In the genomic region with DNA sequence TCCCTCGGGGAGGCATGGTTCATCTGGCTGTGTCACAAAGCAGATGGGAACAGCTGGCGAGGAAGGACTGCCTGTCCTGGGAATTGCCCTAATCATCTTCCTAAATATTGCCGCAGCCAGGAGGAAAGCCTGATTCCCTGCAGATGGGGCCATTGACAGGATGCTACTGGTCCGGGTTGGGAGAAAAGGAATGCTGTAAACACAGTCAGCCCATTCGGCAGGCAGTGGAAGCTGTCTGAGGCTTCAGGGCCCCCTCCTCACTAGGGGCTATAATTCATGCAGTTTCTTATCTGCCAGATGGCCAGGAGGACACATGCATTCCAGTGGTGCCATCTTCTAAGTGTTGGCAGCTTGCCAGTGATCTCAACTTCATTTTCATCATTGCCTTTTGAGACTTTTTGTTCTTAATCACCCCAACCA, we compare ENCODE assay signal across 28 cellular contexts.
DNase-seq lines count a peak whose midpoint lies in the region; ATAC-seq and TF ChIP-seq lines count a peak whose summit lies in the region.
"Had no signal": no experiment of that assay in that cellular context is flagged by ENCODE, and none has a peak within 500 bp of the region (broad histone marks: within the 10 kb centered on the region; RNA-seq: fewer than 3 reads in every experiment).

No MANE protein-coding gene starts in this region.

- H3K9me3 ChIP-seq in A673 (ENCODE audit: low read depth, low read length, poor library complexity, severe bottlenecking): no peaks in the 10 kb centered on the region
- H3K9me3 ChIP-seq: mucosa of descending colon, pancreas had no signal

- POLR2A ChIA-PET in A673 (lab: Charles Lee; ENCODE audit: low non-redundant PET): no interaction called here
- POLR2A ChIA-PET in activated CD4-positive, alpha-beta T cell treated with anti-CD3 and anti-CD28 coated beads for 36 hours (lab: Charles Lee): no interaction called here

- peaks cover 10% of the 10 kb centered on the region for H3K4me1 ChIP-seq in A673 (ENCODE audit: insufficient read depth, low read length, poor library complexity, severe bottlenecking)
- H3K4me1 ChIP-seq: pancreas had no signal

- no peaks in the 10 kb centered on the region for H3K36me3 Mint-ChIP-seq in activated CD4-positive, alpha-beta T cell treated with anti-CD3 and anti-CD28 coated beads for 36 hours (ENCODE audit: low read depth)
- H3K36me3 Mint-ChIP-seq: CD8-positive, alpha-beta memory T cell; natural killer cell treated with Interleukin-12 subunit alpha and Interleukin-12 subunit beta and Interleukin-15 and Interleukin-18, amount 100 ng/mL, for 72 hours had no signal

- H3K27me3 Mint-ChIP-seq in activated CD4-positive, alpha-beta T cell treated with anti-CD3 and anti-CD28 coated beads for 36 hours: peaks cover 2% of the 10 kb centered on the region

- no peak for TF ChIP-seq CTCF in A673 (conservative IDR thresholded peaks at IDR 0.05; ENCODE audit: low read depth, low read length)

- BruUV-seq in A673 (replicated peaks; lab: Mats Ljungman, UMichigan): no TSS peak

- no peak overlapping the region for H3K4me3 Mint-ChIP-seq in activated CD4-positive, alpha-beta T cell treated with anti-CD3 and anti-CD28 coated beads for 36 hours
- H3K4me3 Mint-ChIP-seq: activated CD4-positive, alpha-beta T cell treated with anti-CD3 and anti-CD28 coated beads, Interleukin-2, amount 10 ng/mL, durations not matched to agents 7 days and 5 days; activated naive CD8-positive, alpha-beta T cell treated with anti-CD3 and anti-CD28 coated beads, Interleukin-2, amount 50 U/mL, for 24 hours; activated T-cell treated with anti-CD3 and anti-CD28 coated beads, Interleukin-2, amount 50 U/mL, for 4 hours; B cell; CD8-positive, alpha-beta memory T cell; central memory CD8-positive, alpha-beta T cell; natural killer cell treated with Interleukin-12 subunit alpha and Interleukin-12 subunit beta and Interleukin-15 and Interleukin-18, amount 100 ng/mL, for 72 hours; T-helper 2 cell treated with Interferon-gamma antibody and Interleukin-4, amounts not matched to agents 5 μg/mL and 100 μg/mL, for 36 hours had no signal

- H3K9me3 Mint-ChIP-seq in activated CD4-positive, alpha-beta T cell treated with anti-CD3 and anti-CD28 coated beads for 36 hours (ENCODE audit: low read depth): no peaks in the 10 kb centered on the region
- H3K9me3 Mint-ChIP-seq: activated CD4-positive, alpha-beta T cell treated with anti-CD3 and anti-CD28 coated beads, Interleukin-2, amount 10 ng/mL, durations not matched to agents 7 days and 5 days; activated naive CD8-positive, alpha-beta T cell treated with anti-CD3 and anti-CD28 coated beads, Interleukin-2, amount 50 U/mL, for 24 hours; activated T-cell treated with anti-CD3 and anti-CD28 coated beads, Interleukin-2, amount 50 U/mL, for 4 hours; CD8-positive, alpha-beta memory T cell; central memory CD8-positive, alpha-beta T cell; H9; natural killer cell treated with Interleukin-12 subunit alpha and Interleukin-12 subunit beta and Interleukin-15 and Interleukin-18, amount 100 ng/mL, for 72 hours; T-helper 2 cell treated with Interferon-gamma antibody and Interleukin-4, amounts not matched to agents 5 μg/mL and 100 μg/mL, for 36 hours had no signal

- peak; percentile 27 for DNase-seq in A673 (ENCODE audit: low spot score)
- peak; percentile 83 for DNase-seq in NCI-H1694 (lab: John Stamatoyannopoulos, UW)
- DNase-seq in RPMI8226: peak; percentile 33
- DNase-seq in glomerular visceral epithelial cell (ENCODE audit: extremely low spot score): peak; percentile 23
- DNase-seq in activated CD4-positive, alpha-beta T cell treated with anti-CD3 and anti-CD28 coated beads for 36 hours: no peak
- DNase-seq in T-helper 1 cell: no peak
- DNase-seq in NCI-H1436 treated with DMSO at 0.1 percent for 48 hours (lab: John Stamatoyannopoulos, UW): no peak
- no peak for DNase-seq in NOMO-1 treated with DMSO at 0.1 percent for 48 hours (lab: John Stamatoyannopoulos, UW; ENCODE audit: unreplicated experiment)
- DNase-seq: activated CD4-positive, alpha-beta T cell treated with anti-CD3 and anti-CD28 coated beads, Interleukin-2, amount 10 ng/mL, durations not matched to agents 7 days and 5 days; activated naive CD8-positive, alpha-beta T cell treated with anti-CD3 and anti-CD28 coated beads, Interleukin-2, amount 50 U/mL, for 24 hours; activated T-cell treated with anti-CD3 and anti-CD28 coated beads, Interleukin-2, amount 50 U/mL, for 4 hours; CD8-positive, alpha-beta memory T cell; DMS53; H9; mucosa of descending colon; NCI-H1092; NCI-H2029 treated with DMSO at 0.1 percent for 48 hours; NCI-H446; pancreas; right cardiac atrium; stimulated activated CD4-positive, alpha-beta T cell treated with anti-CD3 and anti-CD28 coated beads, Interleukin-4, amount 100 ng/mL, for 1 hour; trophoblast cell; WERI-Rb-1 had no signal

- H3K36me3 ChIP-seq in A673 (ENCODE audit: insufficient read depth, low read length, poor library complexity, severe bottlenecking): no peaks in the 10 kb centered on the region
- H3K36me3 ChIP-seq: pancreas, WERI-Rb-1 had no signal

- CTCF ChIA-PET in A673 (lab: Charles Lee): no interaction called here
- CTCF ChIA-PET in activated CD4-positive, alpha-beta T cell treated with anti-CD3 and anti-CD28 coated beads for 36 hours (lab: Charles Lee): interaction anchor here (0.5 to 1.4 kb wide), 3 partner anchors 19 to 687 kb away, joined by 3 to 6 read pairs (median 4); no protein-coding TSS in a partner anchor

- H3K27ac Mint-ChIP-seq in activated CD4-positive, alpha-beta T cell treated with anti-CD3 and anti-CD28 coated beads for 36 hours: no peak overlapping the region
- H3K27ac Mint-ChIP-seq: activated CD4-positive, alpha-beta T cell treated with anti-CD3 and anti-CD28 coated beads, Interleukin-2, amount 10 ng/mL, durations not matched to agents 7 days and 5 days; activated naive CD8-positive, alpha-beta T cell treated with anti-CD3 and anti-CD28 coated beads, Interleukin-2, amount 50 U/mL, for 24 hours; B cell; CD8-positive, alpha-beta memory T cell; natural killer cell treated with Interleukin-12 subunit alpha and Interleukin-12 subunit beta and Interleukin-15 and Interleukin-18, amount 100 ng/mL, for 72 hours; T-helper 2 cell treated with Interferon-gamma antibody and Interleukin-4, amounts not matched to agents 5 μg/mL and 100 μg/mL, for 36 hours had no signal

- H3K27me3 ChIP-seq in A673 (replicated peaks; ENCODE audit: insufficient read depth, low read depth, low read length, poor library complexity): no peaks in the 10 kb centered on the region
- H3K27me3 ChIP-seq: pancreas had no signal

- intact Hi-C loops in A673 (cut with micrococcal nuclease; ENCODE audit: unreplicated experiment): no loop called here
- intact Hi-C loops in activated CD4-positive, alpha-beta T cell treated with anti-CD3 and anti-CD28 coated beads for 36 hours (cut with DNase I, micrococcal nuclease): no loop called here

- no peak for ATAC-seq in activated CD4-positive, alpha-beta T cell treated with anti-CD3 and anti-CD28 coated beads for 36 hours
- ATAC-seq: activated naive CD8-positive, alpha-beta T cell treated with anti-CD3 and anti-CD28 coated beads, Interleukin-2, amount 50 U/mL, for 24 hours; mucosa of descending colon; natural killer cell treated with Interleukin-12 subunit alpha and Interleukin-12 subunit beta and Interleukin-15 and Interleukin-18, amount 100 ng/mL, for 72 hours; right cardiac atrium had no signal

- H3K4me3 ChIP-seq in A673 (ENCODE audit: low read depth, low read length, poor library complexity, severe bottlenecking): no peak overlapping the region
- H3K4me3 ChIP-seq: mucosa of descending colon, pancreas, SK-N-MC had no signal

- H3K4me1 Mint-ChIP-seq in activated CD4-positive, alpha-beta T cell treated with anti-CD3 and anti-CD28 coated beads for 36 hours: peaks cover 2% of the 10 kb centered on the region
- H3K4me1 Mint-ChIP-seq: B cell; central memory CD8-positive, alpha-beta T cell had no signal

- no peak overlapping the region for H3K27ac ChIP-seq in A673 (ENCODE audit: low read depth, low read length, poor library complexity, severe bottlenecking)
- H3K27ac ChIP-seq: pancreas, SK-N-MC, WERI-Rb-1 had no signal

Comparison
In these comparisons a context has a peak if more than half of its experiments do, and no peak if none do; other contexts are left out.
1. DNase-seq: peak in A673 (single experiment), NCI-H1694 (single experiment), RPMI8226 (single experiment) and glomerular visceral epithelial cell (single experiment); none in activated CD4-positive, alpha-beta T cell treated with anti-CD3 and anti-CD28 coated beads for 36 hours (single experiment), T-helper 1 cell (0 of 5), NCI-H1436 treated with DMSO at 0.1 percent for 48 hours (single experiment) and NOMO-1 treated with DMSO at 0.1 percent for 48 hours (single experiment).